In genomic region chr17:79023886-79024771, GRCh38 we compare ENCODE assay signal across 8 cellular contexts. TPM values are rescaled to one million over a fixed set of nuclear protein-coding genes. Genes with fewer than 3 reads are reported as not detected.
DNase-seq lines count a peak whose midpoint lies in the region; ATAC-seq, FAIRE-seq and TF ChIP-seq lines count a peak whose summit lies in the region.

Gene C1QTNF1 (plus strand): TSS chr17:79024169. CDS start chr17:79043969, 19,800 bp downstream.

- H2AFZ ChIP-seq in hepatocyte, result peak within 1 kb of the TSS; percentile 86

- H3K9me3 ChIP-seq in hepatocyte (ENCODE audit: low read depth), result no peaks in the 10 kb centered on the region

- no peak for TF ChIP-seq POLR2A in H54 (IDR thresholded peaks at IDR 0.05; ENCODE audit: low read depth, low read length)

- DNase-seq in EL, result peak; percentile 50
- peak; percentile 67 for DNase-seq in NCI-H2227 (lab: John Stamatoyannopoulos, UW; ENCODE audit: unreplicated experiment)
- DNase-seq in hepatocyte (ENCODE audit: low spot score), result peak; percentile 75
- DNase-seq in sciatic nerve (ENCODE audit: low spot score), result peak; percentile 69
- no peak for DNase-seq in H54 (ENCODE audit: insufficient read length, low spot score)

- intact Hi-C loops in sciatic nerve (cut with DNase I), result no loop called here

- peak; percentile 20 for TF ChIP-seq CTCF in hepatocyte (IDR thresholded peaks at IDR 0.05; ENCODE audit: poor library complexity)

- H4K20me1 ChIP-seq in hepatocyte (ENCODE audit: insufficient read depth, poor library complexity, severe bottlenecking), result no peaks in the 10 kb centered on the region

- no peaks in the 10 kb centered on the region for H3K79me2 ChIP-seq in hepatocyte

- 2% methylated on average over 70 to 77 of the region's 77 CpGs for WGBS in adipose tissue, 3 donors
- 6% methylated on average over 42 of the region's 77 CpGs for WGBS in hepatocyte (ENCODE audit: low lambda C conversion rate, missing lambda C conversion rate)

- H3K4me1 ChIP-seq in hepatocyte (ENCODE audit: insufficient read depth), result peaks cover 58% of the 10 kb centered on the region

- peak within 1 kb of the TSS; percentile 85 for H3K4me3 ChIP-seq in hepatocyte

- H3K4me2 ChIP-seq in hepatocyte, result peak within 1 kb of the TSS; percentile 100

- no peaks in the 10 kb centered on the region for H3K36me3 ChIP-seq in hepatocyte (replicated peaks; ENCODE audit: insufficient read depth, low read depth)

- ATAC-seq in sciatic nerve, result peak; percentile 26
- ATAC-seq in HG02642 (IDR thresholded peaks at IDR 0.05; ENCODE audit: poor library complexity, unreplicated experiment), result no peak
- no peak for ATAC-seq in GM19455 (IDR thresholded peaks at IDR 0.05; ENCODE audit: unreplicated experiment)

- H3K9me2 ChIP-seq in hepatocyte (replicated peaks; ENCODE audit: insufficient read depth), result no peaks in the 10 kb centered on the region

- FAIRE-seq in H54 (lab: Jason Lieb, UNC), result no peak

- H3K27ac ChIP-seq in adipose tissue (ENCODE audit: low read depth, low read length), result peak within 1 kb of the TSS; percentile 77
- no peak within 1 kb of the TSS for H3K27ac ChIP-seq in hepatocyte

- H3K27me3 ChIP-seq in hepatocyte, result no peaks in the 10 kb centered on the region

RNA-seq across cellular contexts. Expression of gene C1QTNF1, which starts in this region (rescaled TPM):
- polyA plus RNA-seq in adipose tissue (100 to 1,000 TPM in 2 of 3 donors, 10 to 100 TPM in 1; 33.8 to 357 (median 207) TPM), hepatocyte (13.3 and 14.7 TPM in 2 replicates)
- total RNA-seq in hepatocyte (9.5 and 12.8 TPM in 2 replicates), sciatic nerve (22.6 TPM)
